Comparison of ENCODE assay signal across 8 cellular contexts in the genomic region with DNA sequence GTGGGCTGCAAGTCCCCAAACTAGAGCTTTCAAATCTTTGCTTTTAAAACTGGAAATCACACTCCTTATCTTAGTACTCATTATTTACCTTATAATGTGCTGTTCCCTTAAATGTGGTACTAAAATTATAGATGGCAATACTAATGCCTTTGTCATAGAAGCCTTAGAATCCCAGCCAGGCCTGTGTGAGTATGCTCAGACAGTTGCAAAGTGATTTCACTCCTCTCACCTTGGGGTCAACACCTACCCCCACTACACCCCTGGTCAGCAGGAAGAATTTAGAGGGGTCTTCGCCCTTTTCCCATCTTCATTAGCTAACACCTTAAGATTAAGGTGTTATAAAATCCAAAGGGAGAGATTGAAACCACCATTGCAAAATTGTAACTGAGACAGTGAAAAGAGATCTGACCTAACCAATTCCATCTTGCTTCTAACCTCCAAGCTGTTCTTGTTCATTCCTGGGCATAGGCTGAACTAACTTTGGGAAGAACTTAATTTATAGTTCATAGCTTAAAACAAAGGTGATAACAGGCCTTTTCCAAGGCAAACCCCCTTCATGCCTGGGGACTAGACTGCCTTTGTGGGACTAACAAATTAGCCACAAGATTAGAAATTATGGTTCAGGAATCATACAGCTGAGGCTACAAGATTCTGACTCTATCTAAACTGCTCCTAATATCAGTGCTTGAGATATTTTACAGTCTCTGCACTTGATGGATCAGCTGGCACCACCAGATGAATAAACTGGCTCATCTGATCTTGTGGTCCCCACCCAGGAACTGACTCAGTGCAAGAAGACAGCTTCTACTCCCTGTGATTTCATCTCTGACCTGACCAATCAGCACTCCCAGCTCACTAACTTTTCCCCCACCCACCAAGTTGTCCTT. TPM values are rescaled to one million over a fixed set of nuclear protein-coding genes. Genes with fewer than 3 reads are reported as not detected.
DNase-seq lines count a peak whose midpoint lies in the region; ATAC-seq lines count a peak whose summit lies in the region.

No MANE protein-coding gene starts in this region.

- intact Hi-C loops in sciatic nerve (cut with DNase I), result no loop called here

- peak overlapping the region; percentile 6 for H3K27ac ChIP-seq in CD4-positive, CD25-positive, alpha-beta regulatory T cell (ENCODE audit: insufficient read depth, low read length, poor library complexity, severe bottlenecking)

- ATAC-seq in CD4-positive, CD25-positive, alpha-beta regulatory T cell (ENCODE audit: low read depth in 2 of 2), result peak in 1 of 2 donors; percentile 56
- peak; percentile 36 for ATAC-seq in central memory CD8-positive, alpha-beta T cell (replicated peaks; ENCODE audit: extremely low read depth, poor library complexity, severe bottlenecking)
- peak; percentile 13 for ATAC-seq in sciatic nerve
- no peak for ATAC-seq in HG03045 (IDR thresholded peaks at IDR 0.05; ENCODE audit: unreplicated experiment)
- no peak for ATAC-seq in HG02623 (IDR thresholded peaks at IDR 0.05; ENCODE audit: unreplicated experiment)
- ATAC-seq in HG03469 (IDR thresholded peaks at IDR 0.05; ENCODE audit: unreplicated experiment), result no peak
- no peak for ATAC-seq in GM21526 (IDR thresholded peaks at IDR 0.05; ENCODE audit: low FRiP score, unreplicated experiment)

- H3K4me3 ChIP-seq in CD4-positive, CD25-positive, alpha-beta regulatory T cell (ENCODE audit: low read depth, low read length), result no peak overlapping the region

- H3K36me3 ChIP-seq in CD4-positive, CD25-positive, alpha-beta regulatory T cell (ENCODE audit: control insufficient read depth, insufficient read depth, low read length), result peaks cover 4% of the 10 kb centered on the region

- peak in 2 of 3 donors; percentile 22 to 60 for DNase-seq in CD4-positive, CD25-positive, alpha-beta regulatory T cell
- DNase-seq in T-helper 22 cell (ENCODE audit: low read depth), result peak; percentile 50
- no peak for DNase-seq in central memory CD8-positive, alpha-beta T cell (ENCODE audit: low spot score in 2 of 2)
- DNase-seq in sciatic nerve (ENCODE audit: low spot score), result no peak

- H3K27me3 ChIP-seq in CD4-positive, CD25-positive, alpha-beta regulatory T cell (ENCODE audit: control insufficient read depth, insufficient read depth, low read length), result no peaks in the 10 kb centered on the region

- H3K9me3 Mint-ChIP-seq in CD4-positive, CD25-positive, alpha-beta regulatory T cell, result no peaks in the 10 kb centered on the region
- H3K9me3 Mint-ChIP-seq in central memory CD8-positive, alpha-beta T cell, result no peaks in the 10 kb centered on the region

- H3K27ac Mint-ChIP-seq in CD4-positive, CD25-positive, alpha-beta regulatory T cell, result peak overlapping the region in 2 of 3 donors; percentile 63 to 83
- peak overlapping the region; percentile 49 for H3K27ac Mint-ChIP-seq in central memory CD8-positive, alpha-beta T cell (ENCODE audit: low read depth)

- no peaks in the 10 kb centered on the region for H3K27me3 Mint-ChIP-seq in CD4-positive, CD25-positive, alpha-beta regulatory T cell
- H3K27me3 Mint-ChIP-seq in central memory CD8-positive, alpha-beta T cell, result no peaks in the 10 kb centered on the region

- no peaks in the 10 kb centered on the region for H3K9me3 ChIP-seq in CD4-positive, CD25-positive, alpha-beta regulatory T cell (ENCODE audit: control insufficient read depth in 2 of 2, low read length in 2 of 2)

- H3K4me3 Mint-ChIP-seq in CD4-positive, CD25-positive, alpha-beta regulatory T cell, result peak overlapping the region in 2 of 4 donors; percentile 2 to 75
- H3K4me3 Mint-ChIP-seq in central memory CD8-positive, alpha-beta T cell, result no peak overlapping the region

- no peaks in the 10 kb centered on the region for H3K36me3 Mint-ChIP-seq in CD4-positive, CD25-positive, alpha-beta regulatory T cell
- H3K36me3 Mint-ChIP-seq in central memory CD8-positive, alpha-beta T cell (ENCODE audit: insufficient read depth), result peaks cover 5% of the 10 kb centered on the region

- peaks cover 22% of the 10 kb centered on the region for H3K4me1 ChIP-seq in CD4-positive, CD25-positive, alpha-beta regulatory T cell (ENCODE audit: control insufficient read depth, insufficient read depth, low read length, poor library complexity, severe bottlenecking)

- peaks cover 13 to 36% (median 23%) of the 10 kb centered on the region in 4 donors for H3K4me1 Mint-ChIP-seq in CD4-positive, CD25-positive, alpha-beta regulatory T cell
- H3K4me1 Mint-ChIP-seq in central memory CD8-positive, alpha-beta T cell, result peaks cover 28% of the 10 kb centered on the region

RNA-seq across cellular contexts. Expression of a gene that starts 10.4 kb away (rescaled TPM):
- total RNA-seq in CD4-positive, CD25-positive, alpha-beta regulatory T cell, result 10.0 TPM
- polyA plus RNA-seq in CD4-positive, CD25-positive, alpha-beta regulatory T cell, result 10 to 100 TPM; 18.5 to 35.5 (median 25.1) TPM
- 25.5 TPM for total RNA-seq in sciatic nerve

RNA-seq across cellular contexts. Expression of a gene that starts 38.0 kb away (rescaled TPM):
- 2.4 TPM for total RNA-seq in CD4-positive, CD25-positive, alpha-beta regulatory T cell
- 1 to 10 TPM in 2 of 4 donors, under 1 TPM in 2; 0.49 to 1.6 (median 1.0) TPM for polyA plus RNA-seq in CD4-positive, CD25-positive, alpha-beta regulatory T cell
- total RNA-seq in sciatic nerve, result 22.7 TPM

Comparison
In these comparisons a context has a peak if more than half of its experiments do, and no peak if none do; other contexts are left out.
1. ATAC-seq: peak in central memory CD8-positive, alpha-beta T cell (single experiment) and sciatic nerve (single experiment); none in HG03045 (single experiment), HG02623 (single experiment), HG03469 (single experiment) and GM21526 (single experiment).
2. DNase-seq: peak in CD4-positive, CD25-positive, alpha-beta regulatory T cell (2 of 3) and T-helper 22 cell (single experiment); none in central memory CD8-positive, alpha-beta T cell (0 of 2) and sciatic nerve (single experiment).